In genomic region chr7:92833766-92834605, GRCh38 we compare ENCODE assay signal across 8 cellular contexts. TPM values are rescaled to one million over a fixed set of nuclear protein-coding genes. Genes with fewer than 3 reads are reported as not detected.
DNase-seq lines count a peak whose midpoint lies in the region; ATAC-seq and TF ChIP-seq lines count a peak whose summit lies in the region.

No MANE protein-coding gene starts in this region.

- H3K27ac Mint-ChIP-seq in activated naive CD4-positive, alpha-beta T cell treated with anti-CD3 and anti-CD28 coated beads, Interleukin-2, amount 50 U/mL, for 24 hours: peak overlapping the region; percentile 99
- H3K27ac Mint-ChIP-seq in glutamatergic neuron (ENCODE audit: unreplicated experiment) (peak overlapping the region; percentile 86), osteocyte (ENCODE audit: unreplicated experiment) (peak overlapping the region; percentile 98)

- H3K9me3 Mint-ChIP-seq in activated naive CD4-positive, alpha-beta T cell treated with anti-CD3 and anti-CD28 coated beads, Interleukin-2, amount 50 U/mL, for 24 hours: no peaks in the 10 kb centered on the region
- H3K9me3 Mint-ChIP-seq in glutamatergic neuron (ENCODE audit: unreplicated experiment) (peaks cover 17% of the 10 kb centered on the region), osteocyte (ENCODE audit: unreplicated experiment) (no peaks in the 10 kb centered on the region)

- no peak for TF ChIP-seq EP300 in upper lobe of left lung (IDR thresholded peaks at IDR 0.05)

- no peaks in the 10 kb centered on the region for H3K9me3 ChIP-seq in upper lobe of left lung

- peaks cover 38% of the 10 kb centered on the region for H3K36me3 Mint-ChIP-seq in activated naive CD4-positive, alpha-beta T cell treated with anti-CD3 and anti-CD28 coated beads, Interleukin-2, amount 50 U/mL, for 24 hours
- H3K36me3 Mint-ChIP-seq in glutamatergic neuron (ENCODE audit: unreplicated experiment): no peaks in the 10 kb centered on the region
- peaks cover 2% of the 10 kb centered on the region for H3K36me3 Mint-ChIP-seq in osteocyte (ENCODE audit: unreplicated experiment)

- ATAC-seq in GM19452 (IDR thresholded peaks at IDR 0.05; ENCODE audit: unreplicated experiment): peak; percentile 41
- peak; percentile 46 for ATAC-seq in HG03571 (IDR thresholded peaks at IDR 0.05; ENCODE audit: unreplicated experiment)
- peak; percentile 79 to 85 for ATAC-seq in upper lobe of left lung (ENCODE audit: low FRiP score in 2 of 2)

- H3K27me3 ChIP-seq in upper lobe of left lung: no peaks in the 10 kb centered on the region

- peak; percentile 54 for DNase-seq in DMS114 treated with DMSO at 0.1 percent for 48 hours (lab: John Stamatoyannopoulos, UW; ENCODE audit: unreplicated experiment)
- peak; percentile 79 for DNase-seq in SK-MEL-5 (ENCODE audit: low read depth, low spot score)
- DNase-seq in glutamatergic neuron: peak; percentile 80
- peak; percentile 93 for DNase-seq in osteocyte (ENCODE audit: extremely low spot score, unreplicated experiment)
- peak; percentile 89 to 94 for DNase-seq in upper lobe of left lung

- no peak for TF ChIP-seq CTCF in glutamatergic neuron (IDR thresholded peaks at IDR 0.05; ENCODE audit: partially characterized antibody, unreplicated experiment)
- no peak for TF ChIP-seq CTCF in osteocyte (IDR thresholded peaks at IDR 0.05)
- peak in 4 of 6 experiments; percentile 11 to 36 (median 28) for TF ChIP-seq CTCF in upper lobe of left lung (IDR thresholded peaks at IDR 0.05)

- peaks cover 50% of the 10 kb centered on the region for H3K4me1 Mint-ChIP-seq in activated naive CD4-positive, alpha-beta T cell treated with anti-CD3 and anti-CD28 coated beads, Interleukin-2, amount 50 U/mL, for 24 hours
- H3K4me1 Mint-ChIP-seq in glutamatergic neuron (ENCODE audit: low read depth, unreplicated experiment) (peaks cover 31% of the 10 kb centered on the region), osteocyte (ENCODE audit: unreplicated experiment) (peaks cover 41% of the 10 kb centered on the region)

- H3K4me1 ChIP-seq in upper lobe of left lung: peaks cover 17 to 43% (median 27%) of the 10 kb centered on the region in 4 donors

- 0 to 2% methylated on average over 31 to 50 of the region's 59 CpGs for WGBS in upper lobe of left lung, 2 donors

- H3K4me3 Mint-ChIP-seq in activated naive CD4-positive, alpha-beta T cell treated with anti-CD3 and anti-CD28 coated beads, Interleukin-2, amount 50 U/mL, for 24 hours: peak overlapping the region; percentile 98
- H3K4me3 Mint-ChIP-seq in glutamatergic neuron (ENCODE audit: unreplicated experiment): peak overlapping the region; percentile 98
- peak overlapping the region; percentile 91 for H3K4me3 Mint-ChIP-seq in osteocyte (ENCODE audit: unreplicated experiment)

- H3K36me3 ChIP-seq in upper lobe of left lung: no peaks in the 10 kb centered on the region

- H3K4me3 ChIP-seq in upper lobe of left lung: peak overlapping the region; percentile 67 to 92 (median 78)

- in situ Hi-C loops in SK-MEL-5 (cut with HindIII; ENCODE audit: low pct_unique_long_range_greater_than_20kb, low sequenced_read_pairs): no loop called here

- no peaks in the 10 kb centered on the region for H3K27me3 Mint-ChIP-seq in activated naive CD4-positive, alpha-beta T cell treated with anti-CD3 and anti-CD28 coated beads, Interleukin-2, amount 50 U/mL, for 24 hours
- H3K27me3 Mint-ChIP-seq in glutamatergic neuron (ENCODE audit: unreplicated experiment) (peaks cover 12% of the 10 kb centered on the region), osteocyte (ENCODE audit: unreplicated experiment) (no peaks in the 10 kb centered on the region)

- peak in 2 of 4 donors; percentile 14 to 60 for TF ChIP-seq POLR2A in upper lobe of left lung (IDR thresholded peaks at IDR 0.05)

- H3K27ac ChIP-seq in upper lobe of left lung: peak overlapping the region; percentile 73 to 89 (median 87)

RNA-seq across cellular contexts. Expression of gene CDK6, which starts 2.4 kb away (rescaled TPM):
- total RNA-seq in SK-MEL-5 (2014; rRNA removed; shearing (Covaris generic)): 26.9 and 31.0 TPM in 2 replicates
- 20.7 and 27.5 TPM in 2 replicates for polyA plus RNA-seq in SK-MEL-5 (2015; cell fraction: cytosol; rRNA removed)
- 14.2 and 30.9 TPM in 2 replicates for polyA plus RNA-seq in SK-MEL-5 (2015; cell fraction: nucleus; rRNA removed)
- total RNA-seq in glutamatergic neuron (ENCODE audit: unreplicated experiment) (111 TPM), osteocyte (52.3 and 53.6 TPM in 2 replicates), upper lobe of left lung (10 to 100 TPM; 15.7 to 26.9 (median 19.9) TPM)

Comparison
In these comparisons a context has a peak if more than half of its experiments do, and no peak if none do; other contexts are left out.
1. Peak in every context shown above with its lines: DNase-seq, ATAC-seq, H3K4me3 ChIP-seq and H3K27ac ChIP-seq.
2. CTCF ChIP-seq: peak in upper lobe of left lung (4 of 6); none in glutamatergic neuron (single experiment) and osteocyte (single experiment).